In genomic region chr5:40410231-40410861, GRCh38 we compare ENCODE assay signal across 8 cellular contexts.
DNase-seq lines count a peak whose midpoint lies in the region; ATAC-seq and TF ChIP-seq lines count a peak whose summit lies in the region.

No MANE protein-coding gene starts in this region.

- no peak overlapping the region for H3K27ac ChIP-seq in HEK293 (ENCODE audit: extremely low read depth, low read depth, low read length)
- H3K27ac ChIP-seq in brain microvascular endothelial cell = peak overlapping the region; percentile 83
- peak overlapping the region; percentile 99 for H3K27ac ChIP-seq in naive thymus-derived CD4-positive, alpha-beta T cell (ENCODE audit: low read depth, low read length)

- POLR2A ChIA-PET in HEK293 (lab: Yijun Ruan, JAX) = interaction anchor here (0.8 to 1.2 kb wide), 3 partner anchors 9 to 271 kb away, joined by 3 to 4 read pairs (median 4); partner anchors contain the start of gene PTGER4
- POLR2A ChIA-PET in naive thymus-derived CD4-positive, alpha-beta T cell (lab: Charles Lee) = interaction anchor here (0.6 to 5.2 kb wide), 21 partner anchors 11 to 279 kb away, joined by 3 to 37 read pairs (median 5); partner anchors contain the start of gene PTGER4

- no peak overlapping the region for H3K4me3 ChIP-seq in HEK293 (ENCODE audit: low read depth, low read length)
- H3K4me3 ChIP-seq in brain microvascular endothelial cell (ENCODE audit: low read depth, low read length) = no peak overlapping the region
- H3K4me3 ChIP-seq in naive thymus-derived CD4-positive, alpha-beta T cell (ENCODE audit: low read length) = no peak overlapping the region

- no peaks in the 10 kb centered on the region for H3K27me3 ChIP-seq in brain microvascular endothelial cell (replicated peaks)
- no peaks in the 10 kb centered on the region for H3K27me3 ChIP-seq in naive thymus-derived CD4-positive, alpha-beta T cell (ENCODE audit: control insufficient read depth in 2 of 2, insufficient read depth in 2 of 2, low read length in 2 of 2)

- H3K9me3 ChIP-seq in HEK293 (ENCODE audit: control insufficient read depth, insufficient read depth, low read depth, low read length) (no peaks in the 10 kb centered on the region), T-helper 17 cell (ENCODE audit: control insufficient read depth, low read length, poor library complexity, severe bottlenecking) (no peaks in the 10 kb centered on the region)
- no peaks in the 10 kb centered on the region for H3K9me3 ChIP-seq in naive thymus-derived CD4-positive, alpha-beta T cell (ENCODE audit: control insufficient read depth in 2 of 3, low read length in 3 of 3)

- H3K27ac Mint-ChIP-seq in T-helper 17 cell = peak overlapping the region; percentile 100
- peak overlapping the region; percentile 95 to 100 (median 99) for H3K27ac Mint-ChIP-seq in naive thymus-derived CD4-positive, alpha-beta T cell

- DNase-seq in T-helper 17 cell (peak; percentile 35 to 68 (median 59)), brain microvascular endothelial cell (peak; percentile 93), HK-2 (ENCODE audit: unreplicated experiment) (no peak)
- DNase-seq in naive thymus-derived CD4-positive, alpha-beta T cell = peak; percentile 23 to 98 (median 93)

- no peaks in the 10 kb centered on the region for H3K36me3 ChIP-seq in HEK293 (ENCODE audit: control insufficient read depth in 2 of 2, insufficient read depth in 1 of 2, low read length in 2 of 2)
- no peaks in the 10 kb centered on the region for H3K36me3 ChIP-seq in brain microvascular endothelial cell (replicated peaks)
- H3K36me3 ChIP-seq in naive thymus-derived CD4-positive, alpha-beta T cell (ENCODE audit: control insufficient read depth in 2 of 3, insufficient read depth in 3 of 3, low read length in 3 of 3) = no peaks in the 10 kb centered on the region

- 0 out of 2 replicates have a peak, but pooled peaks cover 3% of the 10 kb centered on the region for H3K4me1 ChIP-seq in HEK293 (ENCODE audit: control insufficient read depth, insufficient read depth, low read length)
- peaks cover 54 to 56% of the 10 kb centered on the region in 2 donors for H3K4me1 ChIP-seq in naive thymus-derived CD4-positive, alpha-beta T cell (ENCODE audit: control insufficient read depth in 2 of 2, insufficient read depth in 2 of 2, low read length in 2 of 2)

- peaks cover 0 to 16% (median 1%) of the 10 kb centered on the region in 11 donors for H3K9me3 Mint-ChIP-seq in naive thymus-derived CD4-positive, alpha-beta T cell

- peak overlapping the region; percentile 90 for H3K4me3 Mint-ChIP-seq in T-helper 17 cell
- peak overlapping the region; percentile 49 to 87 (median 80) for H3K4me3 Mint-ChIP-seq in naive thymus-derived CD4-positive, alpha-beta T cell

- intact Hi-C loops in naive thymus-derived CD4-positive, alpha-beta T cell (cut with micrococcal nuclease) = loop anchor here (1.0 to 2.0 kb wide), 15 partner anchors 19 to 425 kb away; partner anchors contain the start of genes PTGER4 (in 2 of the 2), RPL37 (in 1 of the 2) and TTC33 (in 1 of the 2)

- H3K4me1 Mint-ChIP-seq in T-helper 17 cell = peaks cover 42% of the 10 kb centered on the region
- peaks cover 38 to 76% (median 65%) of the 10 kb centered on the region in 7 donors for H3K4me1 Mint-ChIP-seq in naive thymus-derived CD4-positive, alpha-beta T cell

- H3K27me3 Mint-ChIP-seq in T-helper 17 cell = no peaks in the 10 kb centered on the region
- no peaks in the 10 kb centered on the region for H3K27me3 Mint-ChIP-seq in naive thymus-derived CD4-positive, alpha-beta T cell

- CTCF ChIA-PET in HEK293 (lab: Yijun Ruan, JAX) = no interaction called here
- CTCF ChIA-PET in naive thymus-derived CD4-positive, alpha-beta T cell (lab: Charles Lee) = interaction anchor here (1.2 to 2.4 kb wide), 3 partner anchors 31 to 276 kb away, joined by 4 to 10 read pairs (median 7); no protein-coding TSS in a partner anchor

- TF ChIP-seq CTCF in HEK293 (tag by site-specific recombination; IDR thresholded peaks at IDR 0.05) (no peak), brain microvascular endothelial cell (IDR thresholded peaks at IDR 0.05; ENCODE audit: low read depth, low read length, missing control alignments) (no peak)

- H3K36me3 Mint-ChIP-seq in T-helper 17 cell (ENCODE audit: low read depth) = no peaks in the 10 kb centered on the region
- H3K36me3 Mint-ChIP-seq in naive thymus-derived CD4-positive, alpha-beta T cell = peaks cover 0 to 13% (median 3%) of the 10 kb centered on the region in 5 donors

- ATAC-seq in T-helper 17 cell (peak; percentile 84), HG02973 (IDR thresholded peaks at IDR 0.05; ENCODE audit: unreplicated experiment) (no peak), HG03571 (IDR thresholded peaks at IDR 0.05; ENCODE audit: unreplicated experiment) (no peak), GM21786 (IDR thresholded peaks at IDR 0.05; ENCODE audit: unreplicated experiment) (no peak)
- peak; percentile 91 for ATAC-seq in naive thymus-derived CD4-positive, alpha-beta T cell

- in situ Hi-C loops in brain microvascular endothelial cell (cut with HindIII; ENCODE audit: low pct_ligation_motif_present, low sequenced_read_pairs) = no loop called here

TF ChIP-seq in HEK293, 187 proteins besides CTCF, POLR2A, EP300 and RAD21:
- TF ChIP-seq, protein P1, sequence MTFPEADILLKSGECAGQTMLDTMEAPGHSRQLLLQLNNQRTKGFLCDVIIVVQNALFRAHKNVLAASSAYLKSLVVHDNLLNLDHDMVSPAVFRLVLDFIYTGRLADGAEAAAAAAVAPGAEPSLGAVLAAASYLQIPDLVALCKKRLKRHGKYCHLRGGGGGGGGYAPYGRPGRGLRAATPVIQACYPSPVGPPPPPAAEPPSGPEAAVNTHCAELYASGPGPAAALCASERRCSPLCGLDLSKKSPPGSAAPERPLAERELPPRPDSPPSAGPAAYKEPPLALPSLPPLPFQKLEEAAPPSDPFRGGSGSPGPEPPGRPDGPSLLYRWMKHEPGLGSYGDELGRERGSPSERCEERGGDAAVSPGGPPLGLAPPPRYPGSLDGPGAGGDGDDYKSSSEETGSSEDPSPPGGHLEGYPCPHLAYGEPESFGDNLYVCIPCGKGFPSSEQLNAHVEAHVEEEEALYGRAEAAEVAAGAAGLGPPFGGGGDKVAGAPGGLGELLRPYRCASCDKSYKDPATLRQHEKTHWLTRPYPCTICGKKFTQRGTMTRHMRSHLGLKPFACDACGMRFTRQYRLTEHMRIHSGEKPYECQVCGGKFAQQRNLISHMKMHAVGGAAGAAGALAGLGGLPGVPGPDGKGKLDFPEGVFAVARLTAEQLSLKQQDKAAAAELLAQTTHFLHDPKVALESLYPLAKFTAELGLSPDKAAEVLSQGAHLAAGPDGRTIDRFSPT (tag by site-specific recombination; IDR thresholded peaks at IDR 0.05) = peak; percentile 49
- TF ChIP-seq MEIS1 (CRISPR knock-in tag; IDR thresholded peaks at IDR 0.05; ENCODE audit: borderline replicate concordance) = peak; percentile 77; the same call in 1 of the 2 replicates
- no peak for TF ChIP-seq SP7 (tag by site-specific recombination; IDR thresholded peaks at IDR 0.05)

Comparison
In these comparisons a context has a peak if more than half of its experiments do, and no peak if none do; other contexts are left out.
1. ATAC-seq: peak in T-helper 17 cell (single experiment) and naive thymus-derived CD4-positive, alpha-beta T cell (single experiment); none in HG02973 (single experiment), HG03571 (single experiment) and GM21786 (single experiment).